Comparison of ENCODE assay signal across 1 cellular context in the genomic region with DNA sequence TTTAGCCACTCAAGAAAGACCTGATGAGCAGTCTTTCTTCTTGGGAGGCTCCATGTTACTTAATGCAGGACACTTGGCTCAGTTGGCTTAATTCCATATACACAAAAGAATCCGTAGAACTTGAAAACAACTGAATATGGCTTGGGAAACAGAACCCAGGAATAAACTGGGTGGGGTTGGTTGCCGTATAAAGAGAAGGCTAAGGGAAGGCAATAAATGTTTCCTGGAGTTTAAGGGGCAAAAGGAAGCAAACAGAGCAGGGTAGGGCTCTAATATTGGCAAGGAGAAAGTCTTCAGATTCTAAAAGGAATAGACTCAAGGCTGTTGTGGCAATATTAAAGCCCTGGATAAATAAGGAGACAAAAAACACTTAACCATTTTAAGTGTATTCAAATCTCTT.
TF ChIP-seq lines count a peak whose summit lies in the region.

No MANE protein-coding gene starts in this region.

TF ChIP-seq in H1, 55 proteins besides CTCF, POLR2A, EP300 and RAD21:
- no peak for TF ChIP-seq BCL11A (IDR thresholded peaks at IDR 0.05; ENCODE audit: low read depth in 2 of 2, low read length in 2 of 2)
- no peak for TF ChIP-seq ZNF274 (IDR thresholded peaks at IDR 0.05; ENCODE audit: borderline replicate concordance, extremely low read depth, low read length)
- no peak for TF ChIP-seq RBBP5 (IDR thresholded peaks at IDR 0.05; ENCODE audit: borderline replicate concordance, low read depth, low read length)
